Comparison of ENCODE assay signal across 1 cellular context in genomic region chr9:83965350-83966208, GRCh38.
TF ChIP-seq lines count a peak whose summit lies in the region.

No MANE protein-coding gene starts in this region.

TF ChIP-seq in GM12878, 131 proteins besides CTCF, POLR2A, EP300 and RAD21 (continued from another document):
- TF ChIP-seq ATF2 (IDR thresholded peaks at IDR 0.05; ENCODE audit: low read length) (peak; percentile 15; the same call in 1 of the 2 replicates), BACH1 (IDR thresholded peaks at IDR 0.05; ENCODE audit: borderline replicate concordance) (peak; percentile 50; the same call in 1 of the 2 replicates), PML (IDR thresholded peaks at IDR 0.05; ENCODE audit: low read length) (peak; percentile 64), CREB1 (IDR thresholded peaks at IDR 0.05; ENCODE audit: low read depth) (0 out of 2 replicates have a peak, but pooled peaks have one; percentile 17), POLR2AphosphoS5 (IDR thresholded peaks at IDR 0.05; ENCODE audit: low read length) (peak; percentile 77), CBFB (IDR thresholded peaks at IDR 0.05; ENCODE audit: low read depth) (0 out of 2 replicates have a peak, but pooled peaks have one; percentile 29), REST (IDR thresholded peaks at IDR 0.05; ENCODE audit: low read depth, low read length) (no peak), SP1 (IDR thresholded peaks at IDR 0.05; ENCODE audit: low read depth, low read length) (no peak), FOXM1 (IDR thresholded peaks at IDR 0.05; ENCODE audit: low read depth, low read length) (peak; percentile 22; the same call in 1 of the 2 replicates), RB1 (IDR thresholded peaks at IDR 0.05; ENCODE audit: borderline replicate concordance) (0 out of 2 replicates have a peak, but pooled peaks have one; percentile 31), HDGF (IDR thresholded peaks at IDR 0.05) (no peak), BCL3 (IDR thresholded peaks at IDR 0.05; ENCODE audit: borderline replicate concordance, insufficient read depth, low read depth, low read length, poor library complexity, severe bottlenecking) (peak; percentile 15)
